Comparison of ENCODE assay signal across 1 cellular context in genomic region chr7:127588697-127589482, GRCh38.
TF ChIP-seq lines count a peak whose summit lies in the region.

No MANE protein-coding gene starts in this region.

TF ChIP-seq in K562, 482 proteins besides CTCF, POLR2A, EP300 and RAD21 (continued from another document and continues in another):
- TF ChIP-seq EHMT2 (IDR thresholded peaks at IDR 0.05) (0 out of 2 replicates have a peak, but pooled peaks have one; percentile 13), HDAC1 (IDR thresholded peaks at IDR 0.05) (peak in 1 of 2 experiments; percentile 85; a peak in 2 of 4 replicates), RREB1 (CRISPR knock-in tag; IDR thresholded peaks at IDR 0.05) (peak; percentile 28; the same call in 1 of the 2 replicates), ZNF324 (CRISPR knock-in tag; IDR thresholded peaks at IDR 0.05) (0 out of 2 replicates have a peak, but pooled peaks have one; percentile 47), SMC3 (conservative IDR thresholded peaks at IDR 0.05; ENCODE audit: insufficient read depth, low read depth, low read length) (0 out of 2 replicates have a peak, but pooled peaks have one; percentile 8), EP400 (IDR thresholded peaks at IDR 0.05) (peak; percentile 33; the same call in 1 of the 2 replicates), HDAC2 (IDR thresholded peaks at IDR 0.05) (peak; percentile 81), RB1 (IDR thresholded peaks at IDR 0.05; ENCODE audit: low read depth) (peak; percentile 41; the same call in 1 of the 2 replicates), ZNF75A (CRISPR knock-in tag; IDR thresholded peaks at IDR 0.05) (no peak), CBFA2T3 (IDR thresholded peaks at IDR 0.05) (peak; percentile 39; the same call in 1 of the 2 replicates), E2F1 (CRISPR knock-in tag; IDR thresholded peaks at IDR 0.05) (peak; percentile 82; the same call in 1 of the 2 replicates), HDGF (IDR thresholded peaks at IDR 0.05) (peak; percentile 92; the same call in 1 of the 2 replicates), SMARCA4 (IDR thresholded peaks at IDR 0.05) (peak; percentile 56; the same call in 1 of the 2 replicates), ZNF133 (CRISPR knock-in tag; IDR thresholded peaks at IDR 0.05) (no peak), SMARCA5 (IDR thresholded peaks at IDR 0.05) (peak; percentile 41; the same call in 1 of the 2 replicates), HMGXB4 (CRISPR knock-in tag; IDR thresholded peaks at IDR 0.05) (peak; percentile 82), CCNT2 (IDR thresholded peaks at IDR 0.05; ENCODE audit: borderline replicate concordance, extremely low read depth, insufficient read length, low read depth, low read length) (peak; percentile 60), CXXC5 (CRISPR knock-in tag; IDR thresholded peaks at IDR 0.05) (peak; percentile 63), ZEB2 (IDR thresholded peaks at IDR 0.05) (peak; percentile 98), ATF1 (CRISPR knock-in tag; IDR thresholded peaks at IDR 0.05) (no peak), ATF1 (tag; IDR thresholded peaks at IDR 0.05) (peak; percentile 62; the same call in 1 of the 2 replicates), CREB1 (IDR thresholded peaks at IDR 0.05) (peak; percentile 54; the same call in 1 of the 2 replicates), CREB1 (CRISPR knock-in tag; IDR thresholded peaks at IDR 0.05) (no peak), ZFPM2 (CRISPR knock-in tag; IDR thresholded peaks at IDR 0.05) (no peak), BCOR (IDR thresholded peaks at IDR 0.05) (peak; percentile 53; the same call in 1 of the 2 replicates), SNIP1 (IDR thresholded peaks at IDR 0.05; ENCODE audit: low read depth) (no peak), DACH1 (IDR thresholded peaks at IDR 0.05; ENCODE audit: partially characterized antibody) (peak; percentile 97), JUND (IDR thresholded peaks at IDR 0.05; ENCODE audit: borderline replicate concordance, low read depth, low read length) (peak; percentile 45; the same call in 1 of the 2 replicates), JUND (tag; IDR thresholded peaks at IDR 0.05; ENCODE audit: borderline replicate concordance, low read depth, low read length) (peak; percentile 62; the same call in 1 of the 3 replicates), MYNN (IDR thresholded peaks at IDR 0.05) (0 out of 2 replicates have a peak, but pooled peaks have one; percentile 46), MYNN (CRISPR knock-in tag; IDR thresholded peaks at IDR 0.05) (no peak), ZNF282 (CRISPR knock-in tag; IDR thresholded peaks at IDR 0.05) (0 out of 2 replicates have a peak, but pooled peaks have one; percentile 60), ZFX (CRISPR knock-in tag; IDR thresholded peaks at IDR 0.05) (peak; percentile 59; the same call in 1 of the 2 replicates), HCFC1 (IDR thresholded peaks at IDR 0.05; ENCODE audit: low read depth, low read length) (0 out of 2 replicates have a peak, but pooled peaks have one; percentile 15), SIN3A (IDR thresholded peaks at IDR 0.05; ENCODE audit: borderline replicate concordance in 2 of 2, control insufficient read depth in 1 of 2, low read depth in 2 of 2, low read length in 2 of 2) (peak; percentile 76 to 77; a peak in 2 of 4 replicates), ZC3H8 (IDR thresholded peaks at IDR 0.05) (no peak), CREM (IDR thresholded peaks at IDR 0.05; ENCODE audit: low read depth) (peak; percentile 78)
- TF ChIP-seq, protein P1, sequence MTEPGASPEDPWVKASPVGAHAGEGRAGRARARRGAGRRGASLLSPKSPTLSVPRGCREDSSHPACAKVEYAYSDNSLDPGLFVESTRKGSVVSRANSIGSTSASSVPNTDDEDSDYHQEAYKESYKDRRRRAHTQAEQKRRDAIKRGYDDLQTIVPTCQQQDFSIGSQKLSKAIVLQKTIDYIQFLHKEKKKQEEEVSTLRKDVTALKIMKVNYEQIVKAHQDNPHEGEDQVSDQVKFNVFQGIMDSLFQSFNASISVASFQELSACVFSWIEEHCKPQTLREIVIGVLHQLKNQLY (CRISPR knock-in tag; conservative IDR thresholded peaks at IDR 0.05): 0 out of 4 replicates have a peak, but pooled peaks of 1 of the 2 experiments have one; percentile 28
- TF ChIP-seq, protein P2, sequence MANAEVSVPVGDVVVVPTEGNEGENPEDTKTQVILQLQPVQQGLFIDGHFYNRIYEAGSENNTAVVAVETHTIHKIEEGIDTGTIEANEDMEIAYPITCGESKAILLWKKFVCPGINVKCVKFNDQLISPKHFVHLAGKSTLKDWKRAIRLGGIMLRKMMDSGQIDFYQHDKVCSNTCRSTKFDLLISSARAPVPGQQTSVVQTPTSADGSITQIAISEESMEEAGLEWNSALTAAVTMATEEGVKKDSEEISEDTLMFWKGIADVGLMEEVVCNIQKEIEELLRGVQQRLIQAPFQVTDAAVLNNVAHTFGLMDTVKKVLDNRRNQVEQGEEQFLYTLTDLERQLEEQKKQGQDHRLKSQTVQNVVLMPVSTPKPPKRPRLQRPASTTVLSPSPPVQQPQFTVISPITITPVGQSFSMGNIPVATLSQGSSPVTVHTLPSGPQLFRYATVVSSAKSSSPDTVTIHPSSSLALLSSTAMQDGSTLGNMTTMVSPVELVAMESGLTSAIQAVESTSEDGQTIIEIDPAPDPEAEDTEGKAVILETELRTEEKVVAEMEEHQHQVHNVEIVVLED (CRISPR knock-in tag; IDR thresholded peaks at IDR 0.05): 0 out of 2 replicates have a peak, but pooled peaks have one; percentile 27
- TF ChIP-seq, protein P3, sequence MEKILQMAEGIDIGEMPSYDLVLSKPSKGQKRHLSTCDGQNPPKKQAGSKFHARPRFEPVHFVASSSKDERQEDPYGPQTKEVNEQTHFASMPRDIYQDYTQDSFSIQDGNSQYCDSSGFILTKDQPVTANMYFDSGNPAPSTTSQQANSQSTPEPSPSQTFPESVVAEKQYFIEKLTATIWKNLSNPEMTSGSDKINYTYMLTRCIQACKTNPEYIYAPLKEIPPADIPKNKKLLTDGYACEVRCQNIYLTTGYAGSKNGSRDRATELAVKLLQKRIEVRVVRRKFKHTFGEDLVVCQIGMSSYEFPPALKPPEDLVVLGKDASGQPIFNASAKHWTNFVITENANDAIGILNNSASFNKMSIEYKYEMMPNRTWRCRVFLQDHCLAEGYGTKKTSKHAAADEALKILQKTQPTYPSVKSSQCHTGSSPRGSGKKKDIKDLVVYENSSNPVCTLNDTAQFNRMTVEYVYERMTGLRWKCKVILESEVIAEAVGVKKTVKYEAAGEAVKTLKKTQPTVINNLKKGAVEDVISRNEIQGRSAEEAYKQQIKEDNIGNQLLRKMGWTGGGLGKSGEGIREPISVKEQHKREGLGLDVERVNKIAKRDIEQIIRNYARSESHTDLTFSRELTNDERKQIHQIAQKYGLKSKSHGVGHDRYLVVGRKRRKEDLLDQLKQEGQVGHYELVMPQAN (IDR thresholded peaks at IDR 0.05; ENCODE audit: borderline replicate concordance): peak; percentile 73; the same call in 1 of the 2 replicates
- TF ChIP-seq, protein P4, sequence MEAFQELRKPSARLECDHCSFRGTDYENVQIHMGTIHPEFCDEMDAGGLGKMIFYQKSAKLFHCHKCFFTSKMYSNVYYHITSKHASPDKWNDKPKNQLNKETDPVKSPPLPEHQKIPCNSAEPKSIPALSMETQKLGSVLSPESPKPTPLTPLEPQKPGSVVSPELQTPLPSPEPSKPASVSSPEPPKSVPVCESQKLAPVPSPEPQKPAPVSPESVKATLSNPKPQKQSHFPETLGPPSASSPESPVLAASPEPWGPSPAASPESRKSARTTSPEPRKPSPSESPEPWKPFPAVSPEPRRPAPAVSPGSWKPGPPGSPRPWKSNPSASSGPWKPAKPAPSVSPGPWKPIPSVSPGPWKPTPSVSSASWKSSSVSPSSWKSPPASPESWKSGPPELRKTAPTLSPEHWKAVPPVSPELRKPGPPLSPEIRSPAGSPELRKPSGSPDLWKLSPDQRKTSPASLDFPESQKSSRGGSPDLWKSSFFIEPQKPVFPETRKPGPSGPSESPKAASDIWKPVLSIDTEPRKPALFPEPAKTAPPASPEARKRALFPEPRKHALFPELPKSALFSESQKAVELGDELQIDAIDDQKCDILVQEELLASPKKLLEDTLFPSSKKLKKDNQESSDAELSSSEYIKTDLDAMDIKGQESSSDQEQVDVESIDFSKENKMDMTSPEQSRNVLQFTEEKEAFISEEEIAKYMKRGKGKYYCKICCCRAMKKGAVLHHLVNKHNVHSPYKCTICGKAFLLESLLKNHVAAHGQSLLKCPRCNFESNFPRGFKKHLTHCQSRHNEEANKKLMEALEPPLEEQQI (IDR thresholded peaks at IDR 0.05): no peak
- TF ChIP-seq, protein P5, sequence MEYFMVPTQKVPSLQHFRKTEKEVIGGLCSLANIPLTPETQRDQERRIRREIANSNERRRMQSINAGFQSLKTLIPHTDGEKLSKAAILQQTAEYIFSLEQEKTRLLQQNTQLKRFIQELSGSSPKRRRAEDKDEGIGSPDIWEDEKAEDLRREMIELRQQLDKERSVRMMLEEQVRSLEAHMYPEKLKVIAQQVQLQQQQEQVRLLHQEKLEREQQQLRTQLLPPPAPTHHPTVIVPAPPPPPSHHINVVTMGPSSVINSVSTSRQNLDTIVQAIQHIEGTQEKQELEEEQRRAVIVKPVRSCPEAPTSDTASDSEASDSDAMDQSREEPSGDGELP (CRISPR knock-in tag; IDR thresholded peaks at IDR 0.05; ENCODE audit: borderline replicate concordance): peak; percentile 99
- TF ChIP-seq, protein P6, sequence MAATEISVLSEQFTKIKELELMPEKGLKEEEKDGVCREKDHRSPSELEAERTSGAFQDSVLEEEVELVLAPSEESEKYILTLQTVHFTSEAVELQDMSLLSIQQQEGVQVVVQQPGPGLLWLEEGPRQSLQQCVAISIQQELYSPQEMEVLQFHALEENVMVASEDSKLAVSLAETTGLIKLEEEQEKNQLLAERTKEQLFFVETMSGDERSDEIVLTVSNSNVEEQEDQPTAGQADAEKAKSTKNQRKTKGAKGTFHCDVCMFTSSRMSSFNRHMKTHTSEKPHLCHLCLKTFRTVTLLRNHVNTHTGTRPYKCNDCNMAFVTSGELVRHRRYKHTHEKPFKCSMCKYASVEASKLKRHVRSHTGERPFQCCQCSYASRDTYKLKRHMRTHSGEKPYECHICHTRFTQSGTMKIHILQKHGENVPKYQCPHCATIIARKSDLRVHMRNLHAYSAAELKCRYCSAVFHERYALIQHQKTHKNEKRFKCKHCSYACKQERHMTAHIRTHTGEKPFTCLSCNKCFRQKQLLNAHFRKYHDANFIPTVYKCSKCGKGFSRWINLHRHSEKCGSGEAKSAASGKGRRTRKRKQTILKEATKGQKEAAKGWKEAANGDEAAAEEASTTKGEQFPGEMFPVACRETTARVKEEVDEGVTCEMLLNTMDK (IDR thresholded peaks at IDR 0.05; ENCODE audit: borderline replicate concordance, insufficient read depth, low read depth, low read length, poor library complexity, severe bottlenecking): peak; percentile 79
